In the genomic region with DNA sequence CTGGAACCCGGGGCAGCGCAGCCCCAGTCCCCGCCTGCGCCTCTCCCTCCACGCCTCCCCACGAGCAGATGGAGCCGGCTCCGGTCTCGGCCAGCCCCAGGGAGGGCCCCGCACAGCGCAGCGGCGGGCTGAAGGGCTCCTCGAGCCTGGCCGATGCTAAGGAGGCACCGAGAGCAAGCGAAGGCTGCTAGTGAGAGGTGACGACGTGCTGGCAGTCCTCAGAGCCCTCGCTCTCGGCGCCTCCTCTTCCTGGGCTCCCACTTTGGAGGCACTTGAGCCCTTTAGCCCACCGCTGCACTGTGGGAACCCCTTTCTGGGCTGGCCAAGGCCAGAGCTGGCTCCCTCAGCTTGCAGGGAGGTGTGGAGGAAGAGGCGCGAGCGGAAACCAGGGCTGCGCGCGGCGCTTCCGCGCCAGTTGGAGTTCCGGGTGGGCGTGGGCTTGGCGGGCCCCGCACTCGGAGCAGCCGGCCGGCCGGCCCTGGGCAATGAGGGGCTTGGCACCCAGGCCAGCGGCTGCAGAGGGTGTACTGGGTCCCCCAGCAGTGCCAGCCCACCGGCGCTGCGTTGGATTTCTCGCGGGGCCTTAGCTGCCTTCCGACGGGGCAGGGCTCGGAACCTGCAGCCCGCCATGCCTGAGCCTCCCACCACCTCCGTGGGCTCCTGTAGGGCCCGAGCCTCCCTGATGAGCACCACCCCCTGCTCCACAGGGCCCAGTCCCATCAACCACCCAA, we compare ENCODE assay signal across 1 cellular context.
TF ChIP-seq lines count a peak whose summit lies in the region.

No MANE protein-coding gene starts in this region.

TF ChIP-seq in HEK293, 187 proteins besides CTCF, POLR2A, EP300 and RAD21 (continued from another document):
- TF ChIP-seq, protein P1, sequence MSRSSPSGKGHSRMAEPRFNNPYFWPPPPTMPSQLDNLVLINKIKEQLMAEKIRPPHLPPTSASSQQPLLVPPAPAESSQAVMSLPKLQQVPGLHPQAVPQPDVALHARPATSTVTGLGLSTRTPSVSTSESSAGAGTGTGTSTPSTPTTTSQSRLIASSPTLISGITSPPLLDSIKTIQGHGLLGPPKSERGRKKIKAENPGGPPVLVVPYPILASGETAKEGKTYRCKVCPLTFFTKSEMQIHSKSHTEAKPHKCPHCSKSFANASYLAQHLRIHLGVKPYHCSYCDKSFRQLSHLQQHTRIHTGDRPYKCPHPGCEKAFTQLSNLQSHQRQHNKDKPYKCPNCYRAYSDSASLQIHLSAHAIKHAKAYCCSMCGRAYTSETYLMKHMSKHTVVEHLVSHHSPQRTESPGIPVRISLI (tag by site-specific recombination; IDR thresholded peaks at IDR 0.05), result no peak
- TF ChIP-seq, protein P2, sequence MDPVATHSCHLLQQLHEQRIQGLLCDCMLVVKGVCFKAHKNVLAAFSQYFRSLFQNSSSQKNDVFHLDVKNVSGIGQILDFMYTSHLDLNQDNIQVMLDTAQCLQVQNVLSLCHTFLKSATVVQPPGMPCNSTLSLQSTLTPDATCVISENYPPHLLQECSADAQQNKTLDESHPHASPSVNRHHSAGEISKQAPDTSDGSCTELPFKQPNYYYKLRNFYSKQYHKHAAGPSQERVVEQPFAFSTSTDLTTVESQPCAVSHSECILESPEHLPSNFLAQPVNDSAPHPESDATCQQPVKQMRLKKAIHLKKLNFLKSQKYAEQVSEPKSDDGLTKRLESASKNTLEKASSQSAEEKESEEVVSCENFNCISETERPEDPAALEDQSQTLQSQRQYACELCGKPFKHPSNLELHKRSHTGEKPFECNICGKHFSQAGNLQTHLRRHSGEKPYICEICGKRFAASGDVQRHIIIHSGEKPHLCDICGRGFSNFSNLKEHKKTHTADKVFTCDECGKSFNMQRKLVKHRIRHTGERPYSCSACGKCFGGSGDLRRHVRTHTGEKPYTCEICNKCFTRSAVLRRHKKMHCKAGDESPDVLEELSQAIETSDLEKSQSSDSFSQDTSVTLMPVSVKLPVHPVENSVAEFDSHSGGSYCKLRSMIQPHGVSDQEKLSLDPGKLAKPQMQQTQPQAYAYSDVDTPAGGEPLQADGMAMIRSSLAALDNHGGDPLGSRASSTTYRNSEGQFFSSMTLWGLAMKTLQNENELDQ (tag by site-specific recombination; IDR thresholded peaks at IDR 0.05; ENCODE audit: low read depth), result no peak
- no peak for TF ChIP-seq ZNF623 (tag by site-specific recombination; IDR thresholded peaks at IDR 0.05)
